ENCODE assay signal across 8 cellular contexts in genomic region chr5:134371834-134372340, GRCh38. TPM values are rescaled to one million over a fixed set of nuclear protein-coding genes. Genes with fewer than 3 reads are reported as not detected.
DNase-seq lines count a peak whose midpoint lies in the region; ATAC-seq and TF ChIP-seq lines count a peak whose summit lies in the region.

No MANE protein-coding gene starts in this region.

- CTCF ChIA-PET in Caco-2 (lab: Charles Lee), result interaction anchor here (0.7 to 1.0 kb wide), 2 partner anchors 140 to 215 kb away, joined by 5 read pairs; no protein-coding TSS in a partner anchor
- CTCF ChIA-PET in SK-N-SH (lab: Yijun Ruan, JAX), result interaction anchor here (0.8 to 2.0 kb wide), 10 partner anchors 10 to 533 kb away, joined by 3 to 12 read pairs (median 4); partner anchors contain the start of genes JADE2 and PCBD2

- H3K36me3 Mint-ChIP-seq in Caco-2 (ENCODE audit: insufficient read depth, unreplicated experiment), result peaks cover 59% of the 10 kb centered on the region

- no TSS peak for BruUV-seq in Caco-2 (replicated peaks; lab: Mats Ljungman, UMichigan)

- H3K27me3 ChIP-seq in Caco-2 (replicated peaks; ENCODE audit: control insufficient read depth, insufficient read depth, low read length), result no peaks in the 10 kb centered on the region
- no peaks in the 10 kb centered on the region for H3K27me3 ChIP-seq in SK-N-SH (ENCODE audit: insufficient read depth)
- H3K27me3 ChIP-seq in left ventricle myocardium inferior (ENCODE audit: low read depth), result no peaks in the 10 kb centered on the region
- H3K27me3 ChIP-seq in parathyroid adenoma (ENCODE audit: control insufficient read depth, insufficient read depth, low read length), result no peaks in the 10 kb centered on the region

- no peak for TF ChIP-seq RAD21 in SK-N-SH (IDR thresholded peaks at IDR 0.05; ENCODE audit: low read length)

- intact Hi-C loops in Caco-2 (cut with micrococcal nuclease; ENCODE audit: unreplicated experiment), result loop anchor here (1.0 to 5.0 kb wide), 5 partner anchors 26 to 155 kb away; partner anchors contain the start of genes JADE2 and PPP2CA
- intact Hi-C loops in left ventricle myocardium inferior (cut with micrococcal nuclease), result no loop called here

- no peaks in the 10 kb centered on the region for H3K4me1 ChIP-seq in Caco-2
- peaks cover 0 to 13% of the 10 kb centered on the region in 2 experiments; a peak in 3 of 4 replicates for H3K4me1 ChIP-seq in SK-N-SH (ENCODE audit: control insufficient read depth in 1 of 2, insufficient read depth in 2 of 2, low read depth in 1 of 2, low read length in 1 of 2)
- H3K4me1 ChIP-seq in left ventricle myocardium inferior, result peaks cover 74% of the 10 kb centered on the region
- H3K4me1 ChIP-seq in parathyroid adenoma, result peaks cover 5% of the 10 kb centered on the region

- no peaks in the 10 kb centered on the region for H3K27me3 Mint-ChIP-seq in Caco-2 (ENCODE audit: insufficient read depth, unreplicated experiment)

- H2AFZ ChIP-seq in SK-N-SH (ENCODE audit: low read depth) (peak overlapping the region; percentile 38; the same call in 1 of the 2 replicates), parathyroid adenoma (peak overlapping the region; percentile 98)

- H3K9ac ChIP-seq in SK-N-SH (peak overlapping the region; percentile 99), parathyroid adenoma (peak overlapping the region; percentile 93)

- H3K9me3 ChIP-seq in Caco-2 (no peaks in the 10 kb centered on the region), SK-N-SH (no peaks in the 10 kb centered on the region), left ventricle myocardium inferior (replicated peaks) (no peaks in the 10 kb centered on the region), parathyroid adenoma (ENCODE audit: control insufficient read depth, low read length) (no peaks in the 10 kb centered on the region)

- peaks cover 46% of the 10 kb centered on the region for H4K20me1 ChIP-seq in SK-N-SH (ENCODE audit: insufficient read depth)

- H3F3A ChIP-seq in SK-N-SH (replicated peaks; ENCODE audit: insufficient read depth), result peaks cover 5% of the 10 kb centered on the region

- H3K9me3 Mint-ChIP-seq in Caco-2 (ENCODE audit: unreplicated experiment), result no peaks in the 10 kb centered on the region

- peak overlapping the region; percentile 97 for H3K4me3 Mint-ChIP-seq in Caco-2 (ENCODE audit: unreplicated experiment)

- H3K4me2 ChIP-seq in SK-N-SH (peak overlapping the region; percentile 77), parathyroid adenoma (ENCODE audit: low read length) (peak overlapping the region; percentile 76)

- no peaks in the 10 kb centered on the region for H3K9me2 ChIP-seq in SK-N-SH

- H3K4me3 ChIP-seq in Caco-2 (ENCODE audit: low read depth, low read length), result peak overlapping the region; percentile 98
- peak overlapping the region; percentile 93 to 95 for H3K4me3 ChIP-seq in SK-N-SH (ENCODE audit: low read depth in 2 of 2, low read length in 1 of 2)
- peak overlapping the region; percentile 95 for H3K4me3 ChIP-seq in left ventricle myocardium inferior
- peak overlapping the region; percentile 88 for H3K4me3 ChIP-seq in parathyroid adenoma (ENCODE audit: low read depth, low read length)

- ATAC-seq in HG03354 (IDR thresholded peaks at IDR 0.05; ENCODE audit: poor library complexity, severe bottlenecking, unreplicated experiment) (peak; percentile 0), HG02852 (IDR thresholded peaks at IDR 0.05; ENCODE audit: unreplicated experiment) (no peak), GM21529 (IDR thresholded peaks at IDR 0.05; ENCODE audit: unreplicated experiment) (no peak)

- H3K36me3 ChIP-seq in Caco-2 (ENCODE audit: control insufficient read depth, insufficient read depth, low read length) (peaks cover 2% of the 10 kb centered on the region), SK-N-SH (replicated peaks in 1 of 2; ENCODE audit: control insufficient read depth in 1 of 2, insufficient read depth in 2 of 2, low read length in 1 of 2) (peaks cover 15 to 23% of the 10 kb centered on the region in 2 experiments), left ventricle myocardium inferior (peaks cover 15% of the 10 kb centered on the region), parathyroid adenoma (ENCODE audit: control insufficient read depth, insufficient read depth, low read length) (no peaks in the 10 kb centered on the region)

- under 1% methylated on average over 27 of the region's 29 CpGs for whole genome bisulfite sequencing in SK-N-SH (ENCODE audit: low lambda C conversion rate)

- peak overlapping the region; percentile 99 for H3K27ac Mint-ChIP-seq in Caco-2 (ENCODE audit: unreplicated experiment)

- POLR2A ChIA-PET in Caco-2 (lab: Charles Lee) (interaction anchor here (0.6 to 1.2 kb wide), 9 partner anchors 43 to 195 kb away, joined by 3 to 11 read pairs (median 4); partner anchors contain the start of gene SKP1), SK-N-SH (lab: Yijun Ruan, JAX) (interaction anchor here (0.6 to 1.9 kb wide), 10 partner anchors 10 to 1391 kb away, joined by 3 to 15 read pairs (median 4); partner anchors contain the start of genes CAMLG, CDKN2AIPNL and JADE2)

- TF ChIP-seq EP300 in SK-N-SH (IDR thresholded peaks at IDR 0.05; ENCODE audit: borderline replicate concordance in 1 of 2, low read depth in 1 of 2, low read length in 1 of 2), result no peak

- H3K4me1 Mint-ChIP-seq in Caco-2 (ENCODE audit: low read depth, unreplicated experiment), result peaks cover 16% of the 10 kb centered on the region

- H3K27ac ChIP-seq in SK-N-SH (ENCODE audit: low read depth in 2 of 2, low read length in 1 of 2) (peak overlapping the region; percentile 98), left ventricle myocardium inferior (replicated peaks) (peak overlapping the region; percentile 97), parathyroid adenoma (peak overlapping the region; percentile 98)

- DNase-seq in Caco-2 (peak; percentile 76 to 81), SK-N-SH (peak; percentile 63), amygdala (lab: John Stamatoyannopoulos, UW) (peak in 36 of 56 donors; percentile 9 to 65 (median 37)), left ventricle myocardium inferior (peak; percentile 60)

- no peak for TF ChIP-seq CTCF in Caco-2 (IDR thresholded peaks at IDR 0.05; ENCODE audit: insufficient read depth in 1 of 2, low read depth in 1 of 2, low read length in 1 of 2, severe bottlenecking in 1 of 2, unreplicated experiment in 1 of 2)
- no peak for TF ChIP-seq CTCF in SK-N-SH (IDR thresholded peaks at IDR 0.05)
- TF ChIP-seq CTCF in left ventricle myocardium inferior (IDR thresholded peaks at IDR 0.05; ENCODE audit: borderline replicate concordance), result no peak
- TF ChIP-seq CTCF in parathyroid adenoma (IDR thresholded peaks at IDR 0.05), result no peak

- peaks cover 63% of the 10 kb centered on the region for H3K79me2 ChIP-seq in SK-N-SH (ENCODE audit: insufficient read depth)
- H3K79me2 ChIP-seq in parathyroid adenoma, result peaks cover 37% of the 10 kb centered on the region

TF ChIP-seq in SK-N-SH, 30 proteins besides CTCF, POLR2A, EP300 and RAD21:
- TF ChIP-seq FOXM1 (IDR thresholded peaks at IDR 0.05; ENCODE audit: low read depth), result no peak
- TF ChIP-seq RCOR1 (IDR thresholded peaks at IDR 0.05; ENCODE audit: low read length), result no peak
- peak; percentile 33; the same call in 1 of the 2 replicates for TF ChIP-seq TAF1 (IDR thresholded peaks at IDR 0.05; ENCODE audit: borderline replicate concordance, low read depth, low read length)
- TF ChIP-seq PBX3 (IDR thresholded peaks at IDR 0.05), result no peak
- peak; percentile 5; the same call in 1 of the 2 replicates for TF ChIP-seq SIN3A (IDR thresholded peaks at IDR 0.05; ENCODE audit: borderline replicate concordance, low read depth, low read length)
- no peak for TF ChIP-seq EZH2phosphoT487 (IDR thresholded peaks at IDR 0.05; ENCODE audit: borderline replicate concordance, low read depth)
- no peak for TF ChIP-seq MXI1 (IDR thresholded peaks at IDR 0.05; ENCODE audit: low read depth, low read length)

RNA-seq across cellular contexts. Expression of gene UBE2B, which starts 0.5 kb away (rescaled TPM):
- total RNA-seq in Caco-2 (2022) (76.1 and 78.9 TPM in 2 replicates), left ventricle myocardium inferior (246 TPM)
- 24.3 and 28.0 TPM in 2 replicates for polyA plus RNA-seq in SK-N-SH (2012; rRNA removed)
- 38.9 and 58.5 TPM in 2 replicates for polyA plus RNA-seq in SK-N-SH (2012; cell fraction: cytosol; rRNA removed)
- polyA plus RNA-seq in SK-N-SH (2012; cell fraction: nucleus; rRNA removed), result 12.3 and 29.5 TPM in 2 replicates

RNA-seq across cellular contexts. Expression of gene CDKL3, which starts 4.9 kb away (rescaled TPM):
- total RNA-seq in Caco-2 (2022), result 1.8 and 2.0 TPM in 2 replicates
- polyA plus RNA-seq in SK-N-SH (2012; rRNA removed), result 1.4 and 1.9 TPM in 2 replicates
- 1.8 and 3.3 TPM in 2 replicates for polyA plus RNA-seq in SK-N-SH (2012; cell fraction: cytosol; rRNA removed)
- 2.2 and 3.4 TPM in 2 replicates for polyA plus RNA-seq in SK-N-SH (2012; cell fraction: nucleus; rRNA removed)
- 5.9 TPM for total RNA-seq in left ventricle myocardium inferior

RNA-seq across cellular contexts. Expression of gene CDKN2AIPNL, which starts 39.8 kb away (rescaled TPM):
- total RNA-seq in Caco-2 (2022) (49.8 and 53.2 TPM in 2 replicates), left ventricle myocardium inferior (39.6 TPM)
- polyA plus RNA-seq in SK-N-SH (2012; rRNA removed), result 23.3 and 29.4 TPM in 2 replicates
- polyA plus RNA-seq in SK-N-SH (2012; cell fraction: cytosol; rRNA removed), result 32.0 and 35.5 TPM in 2 replicates
- 7.2 and 10.1 TPM in 2 replicates for polyA plus RNA-seq in SK-N-SH (2012; cell fraction: nucleus; rRNA removed)
